Comparison of ENCODE assay signal across 24 cellular contexts in the genomic region with DNA sequence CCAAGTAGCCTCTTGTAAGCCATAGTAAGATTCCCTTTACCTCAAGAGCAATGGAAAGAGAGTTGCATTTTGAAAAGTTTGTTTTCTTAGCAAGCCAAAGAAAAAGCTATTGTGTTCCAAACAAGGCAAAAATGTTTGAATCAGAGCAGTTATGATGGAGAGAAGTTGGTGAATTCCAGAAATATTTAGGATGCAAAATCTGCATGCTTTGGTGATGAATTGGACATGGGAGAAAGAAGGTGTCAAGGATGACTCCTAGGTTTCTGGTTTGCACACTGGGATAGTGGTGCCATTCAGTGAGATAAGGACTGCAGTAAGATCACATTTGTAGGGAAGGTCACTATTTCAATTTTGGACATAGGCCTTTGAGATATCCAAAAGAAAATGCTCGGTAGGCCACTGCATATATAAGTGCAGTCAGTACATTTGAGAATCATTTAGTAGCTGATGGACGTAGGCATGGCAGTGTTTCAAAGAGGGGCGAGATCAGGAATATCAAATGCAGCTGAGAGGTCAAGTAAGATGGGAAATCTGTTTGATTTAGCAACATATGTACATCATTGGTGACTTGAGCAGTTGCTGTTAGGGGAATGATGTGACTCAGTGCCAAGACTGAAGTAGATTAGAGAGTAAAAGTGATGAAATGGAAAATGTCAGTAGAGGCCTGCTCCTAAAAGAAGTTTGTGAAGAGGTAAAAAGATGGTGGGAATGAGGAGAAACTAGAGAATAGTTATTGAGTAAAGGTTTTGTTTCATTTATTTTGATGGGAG. TPM values are rescaled to one million over a fixed set of nuclear protein-coding genes. Genes with fewer than 3 reads are reported as not detected.
A peak's percentile ranks its signal among the peaks of the same experiment; 100 is the strongest.
DNase-seq lines count a peak whose midpoint lies in the region; ATAC-seq and TF ChIP-seq lines count a peak whose summit lies in the region.
"Had no signal": no experiment of that assay in that cellular context is flagged by ENCODE, and none has a peak within 500 bp of the region (broad histone marks: within the 10 kb centered on the region; RNA-seq: fewer than 3 reads in every experiment).

No MANE protein-coding gene starts in this region.

- H3K9me1 ChIP-seq in IMR-90 (ENCODE audit: insufficient read depth, low read length) = peaks cover 8% of the 10 kb centered on the region; the same call in 1 of the 2 replicates

- H3K27ac ChIP-seq in IMR-90 (ENCODE audit: insufficient read depth, low read length) = no peak overlapping the region
- H3K27ac ChIP-seq: dorsolateral prefrontal cortex, left lung, parathyroid adenoma, spleen had no signal

- no peaks in the 10 kb centered on the region for H3K27me3 ChIP-seq in IMR-90 (ENCODE audit: control insufficient read depth, insufficient read depth, low read length)
- H3K27me3 ChIP-seq: BE2C, dorsolateral prefrontal cortex, left lung, MG63, spleen had no signal

- BruUV-seq in IMR-90 (replicated peaks; lab: Mats Ljungman, UMichigan) = no TSS peak

- dilution Hi-C loops in IMR-90 (cut with HindIII; ENCODE audit: low sequenced_read_pairs, unreplicated experiment) = no loop called here

- no peak for TF ChIP-seq POLR2A in IMR-90 (IDR thresholded peaks at IDR 0.05; ENCODE audit: low read depth, low read length)

- POLR2A ChIA-PET in IMR-90 (lab: Charles Lee; ENCODE audit: unreplicated experiment) = no interaction called here

- no peak overlapping the region; the same call in 1 of the 2 replicates for H2BK120ac ChIP-seq in IMR-90 (ENCODE audit: low read depth, low read length)

- H3K23ac ChIP-seq in IMR-90 (ENCODE audit: low read depth, low read length) = peak overlapping the region; percentile 35; the same call in 1 of the 2 replicates

- peak overlapping the region in 1 of 2 experiments; percentile 63; a peak in 1 of 4 replicates for H4K8ac ChIP-seq in IMR-90 (ENCODE audit: low read depth in 2 of 2, low read length in 2 of 2)

- H2BK20ac ChIP-seq in IMR-90 (ENCODE audit: low read depth, low read length) = no peak overlapping the region

- no peak overlapping the region for H2AK9ac ChIP-seq in IMR-90 (replicated peaks; ENCODE audit: low read depth, low read length, poor library complexity)

- H3K27ac Mint-ChIP-seq in chondrocyte (ENCODE audit: unreplicated experiment) = peak overlapping the region; percentile 53
- H3K27ac Mint-ChIP-seq: activated B cell treated with CpG ODN at 0.5 μM for 24 hours had no signal

- CTCF ChIA-PET in IMR-90 (lab: Yijun Ruan, JAX) = interaction anchor here (2.7 kb wide), 1 partner anchor 216 kb away, joined by 8 read pairs; no protein-coding TSS in a partner anchor

- TF ChIP-seq CTCF in IMR-90 (conservative IDR thresholded peaks at IDR 0.05; ENCODE audit: low read depth, low read length) (no peak), chondrocyte (IDR thresholded peaks at IDR 0.05) (no peak), omental fat pad (IDR thresholded peaks at IDR 0.05) (no peak)

- in situ Hi-C loops in IMR-90 (cut with MboI; ENCODE audit: low sequenced_read_pairs) = no loop called here

- no peak overlapping the region for H3K4me3 Mint-ChIP-seq in chondrocyte (ENCODE audit: unreplicated experiment)
- H3K4me3 Mint-ChIP-seq: activated B cell treated with CpG ODN at 0.5 μM for 24 hours had no signal

- H3K14ac ChIP-seq in IMR-90 (replicated peaks; ENCODE audit: low read depth, low read length) = no peak overlapping the region

- peaks cover 6% of the 10 kb centered on the region for H3K36me3 ChIP-seq in IMR-90 (ENCODE audit: control insufficient read depth, insufficient read depth, low read length)

- no peaks in the 10 kb centered on the region for H3K27me3 Mint-ChIP-seq in chondrocyte (ENCODE audit: low read depth)
- H3K27me3 Mint-ChIP-seq: activated B cell treated with CpG ODN at 0.5 μM for 24 hours had no signal

- H3K4me1 Mint-ChIP-seq in chondrocyte (ENCODE audit: low read depth) = peaks cover 28% of the 10 kb centered on the region
- H3K4me1 Mint-ChIP-seq: activated B cell treated with CpG ODN at 0.5 μM for 24 hours had no signal

- peak; percentile 70 for ATAC-seq in IMR-90 (ENCODE audit: low read depth)
- ATAC-seq in omental fat pad (ENCODE audit: low FRiP score) = peak; percentile 37
- ATAC-seq: esophagus mucosa had no signal

- H4K91ac ChIP-seq in IMR-90 (ENCODE audit: insufficient read depth, low read depth, low read length) = no peak overlapping the region

- H2BK5ac ChIP-seq in IMR-90 (ENCODE audit: low read depth, low read length, poor library complexity, severe bottlenecking) = no peak overlapping the region

- H2AK5ac ChIP-seq in IMR-90 (ENCODE audit: low read depth, low read length) = no peak overlapping the region

- H3K9ac ChIP-seq in IMR-90 (ENCODE audit: low read depth, low read length) = no peak overlapping the region
- H3K9ac ChIP-seq: parathyroid adenoma had no signal

- H3K4me2 ChIP-seq in IMR-90 (ENCODE audit: low read depth, low read length) = no peak overlapping the region; the same call in 1 of the 2 replicates

- H2AFZ ChIP-seq in IMR-90 (replicated peaks; ENCODE audit: low read length, poor library complexity) = no peak overlapping the region
- H2AFZ ChIP-seq: parathyroid adenoma had no signal

- H3K79me1 ChIP-seq in IMR-90 (ENCODE audit: low read depth in 1 of 2, low read length in 2 of 2) = peaks cover 21 to 47% of the 10 kb centered on the region in 2 experiments

- peaks cover 14% of the 10 kb centered on the region for H3K36me3 Mint-ChIP-seq in chondrocyte (ENCODE audit: low read depth)

- intact Hi-C loops in IMR-90 (cut with micrococcal nuclease) = loop anchor here (1.0 kb wide), 1 partner anchor 219 kb away; the partner anchor contains the start of gene KIF14

- 70% methylated on average over 3 of the region's 3 CpGs; no CpG with 5 or more reads in 1 of the 2 experiments for WGBS in IMR-90 (ENCODE audit: extremely low coverage in 2 of 2, insufficient read length in 1 of 2), 2 experiments

- no peaks in the 10 kb centered on the region; the same call in 1 of the 2 replicates for H3K4me1 ChIP-seq in IMR-90 (ENCODE audit: control insufficient read depth, insufficient read depth, low read length)
- H3K4me1 ChIP-seq: BE2C, left lung, parathyroid adenoma had no signal

- peaks cover 9% of the 10 kb centered on the region; the same call in 1 of the 2 replicates for H4K20me1 ChIP-seq in IMR-90 (ENCODE audit: insufficient read depth, low read length)

- peak overlapping the region; percentile 13; the same call in 1 of the 2 replicates for H3K4ac ChIP-seq in IMR-90 (ENCODE audit: low read depth, low read length)

- DNase-seq in AG20443 (ENCODE audit: low spot score) = peak; percentile 23
- peak; percentile 66 for DNase-seq in IMR-90
- DNase-seq in chondrocyte (ENCODE audit: low spot score) = no peak
- no peak for DNase-seq in omental fat pad (ENCODE audit: low spot score)
- no peak for DNase-seq in GM19238 (ENCODE audit: insufficient read length, low spot score)
- no peak for DNase-seq in OCI-M2 (lab: John Stamatoyannopoulos, UW; ENCODE audit: unreplicated experiment)
- DNase-seq in stimulated activated CD4-positive, alpha-beta T cell treated with anti-CD3 and anti-CD28 coated beads, Interleukin-2, amount 100 ng/mL, for 48 hours = no peak
- DNase-seq in NCI-H187 (lab: John Stamatoyannopoulos, UW) = no peak
- DNase-seq: activated B cell treated with CpG ODN at 0.5 μM for 24 hours; activated effector memory CD4-positive, alpha-beta T cell treated with Interleukin-2 at 50 U/mL for 16 hours; aorta; BE2C; DMS153; dorsolateral prefrontal cortex; left lung; MG63; NCI-H2029 treated with DMSO at 0.1 percent for 48 hours; NCI-H748 treated with DMSO at 0.1 percent for 48 hours; spleen; stimulated activated naive CD4-positive, alpha-beta T cell treated with Interleukin-2 at 50 U/mL for 16 hours had no signal

- H4K5ac ChIP-seq in IMR-90 (ENCODE audit: low read depth, low read length) = no peak overlapping the region

- TF ChIP-seq RAD21 in IMR-90 (IDR thresholded peaks at IDR 0.05; ENCODE audit: low read length) = no peak

- no peak overlapping the region for H2BK15ac ChIP-seq in IMR-90 (ENCODE audit: low read depth, low read length)

- H3K4me3 ChIP-seq in IMR-90 (ENCODE audit: insufficient read depth, low read depth, low read length) = no peak overlapping the region
- H3K4me3 ChIP-seq: dorsolateral prefrontal cortex, left lung, MG63, spleen had no signal

- H3K18ac ChIP-seq in IMR-90 (ENCODE audit: low read depth, low read length) = no peak overlapping the region

- peaks cover 11% of the 10 kb centered on the region for H3K9me3 Mint-ChIP-seq in chondrocyte (ENCODE audit: low read depth)
- H3K9me3 Mint-ChIP-seq: activated B cell treated with CpG ODN at 0.5 μM for 24 hours had no signal

- no peak overlapping the region for H3K56ac ChIP-seq in IMR-90 (ENCODE audit: extremely low read depth, insufficient read depth, low read length)

- H3K9me3 ChIP-seq in IMR-90 (ENCODE audit: control insufficient read depth, insufficient read depth, low read length) = no peaks in the 10 kb centered on the region
- H3K9me3 ChIP-seq: BE2C, left lung had no signal

TF ChIP-seq in IMR-90, 13 proteins besides CTCF, POLR2A, EP300 and RAD21:
- TF ChIP-seq CEBPB (IDR thresholded peaks at IDR 0.05; ENCODE audit: low read depth, low read length) (peak; percentile 63; the same call in 1 of the 2 replicates), RCOR1 (IDR thresholded peaks at IDR 0.05; ENCODE audit: insufficient replicate concordance, low read length) (no peak)

RNA-seq across cellular contexts. Expression of gene GPR25, which starts 33.9 kb away (rescaled TPM):
- not detected in 2 replicates for total RNA-seq in IMR-90 (2012; rRNA removed)
- polyA plus RNA-seq in IMR-90 (2012; rRNA removed) = not detected in 2 replicates
- polyA plus RNA-seq in IMR-90 (2012; cell fraction: cytosol; rRNA removed) = not detected in 2 replicates
- polyA plus RNA-seq in IMR-90 (2012; cell fraction: nucleus; rRNA removed; ENCODE audit: low replicate concordance) = not detected in 2 replicates
- not detected in 3 replicates for total RNA-seq in chondrocyte
- total RNA-seq in omental fat pad = not detected
- total RNA-seq: aorta, H1, urinary bladder had no signal
- polyA plus RNA-seq: aorta, H1 had no signal

RNA-seq across cellular contexts. Expression of gene INAVA, which starts 55.8 kb away (rescaled TPM):
- under 0.01 TPM in 1 of 2 replicates, not detected in the other for total RNA-seq in IMR-90 (2012; rRNA removed)
- polyA plus RNA-seq in IMR-90 (2012; rRNA removed) = 0.07 and 0.13 TPM in 2 replicates
- 0.02 and 0.21 TPM in 2 replicates for polyA plus RNA-seq in IMR-90 (2012; cell fraction: cytosol; rRNA removed)
- polyA plus RNA-seq in IMR-90 (2012; cell fraction: nucleus; rRNA removed; ENCODE audit: low replicate concordance) = 0.24 and 0.48 TPM in 2 replicates
- 3.8 to 6.8 TPM (median 5.0 TPM) in 3 replicates for total RNA-seq in chondrocyte
- total RNA-seq in omental fat pad = under 1 TPM in 3 of 4 donors, not detected in 1; 0.09 to 0.95 (median 0.12) TPM

Comparison
In these comparisons a context has a peak if more than half of its experiments do, and no peak if none do; other contexts are left out.
1. DNase-seq: peak in AG20443 (single experiment) and IMR-90 (single experiment); none in chondrocyte (single experiment), omental fat pad (single experiment), GM19238 (single experiment), OCI-M2 (single experiment), stimulated activated CD4-positive, alpha-beta T cell treated with anti-CD3 and anti-CD28 coated beads, Interleukin-2, amount 100 ng/mL, for 48 hours (0 of 2) and NCI-H187 (0 of 2).